Comparison of ENCODE assay signal across 1 cellular context in genomic region chr20:53579581-53580375, GRCh38.
TF ChIP-seq lines count a peak whose summit lies in the region.

No MANE protein-coding gene starts in this region.

TF ChIP-seq in GM23338, 12 proteins besides CTCF, POLR2A, EP300 and RAD21 (continued from another document):
- TF ChIP-seq ZNF462 (CRISPR knock-in tag; IDR thresholded peaks at IDR 0.05) (no peak), ETS1 (IDR thresholded peaks at IDR 0.05) (no peak), EZH2 (IDR thresholded peaks at IDR 0.05; ENCODE audit: low read depth, unreplicated experiment) (no peak), JUNB (IDR thresholded peaks at IDR 0.05; ENCODE audit: unreplicated experiment) (no peak), POLR2AphosphoS5 (IDR thresholded peaks at IDR 0.05; ENCODE audit: low read depth) (no peak), ZNF114 (CRISPR knock-in tag; IDR thresholded peaks at IDR 0.05) (no peak)
